Comparison of ENCODE assay signal across 7 cellular contexts in the genomic region with DNA sequence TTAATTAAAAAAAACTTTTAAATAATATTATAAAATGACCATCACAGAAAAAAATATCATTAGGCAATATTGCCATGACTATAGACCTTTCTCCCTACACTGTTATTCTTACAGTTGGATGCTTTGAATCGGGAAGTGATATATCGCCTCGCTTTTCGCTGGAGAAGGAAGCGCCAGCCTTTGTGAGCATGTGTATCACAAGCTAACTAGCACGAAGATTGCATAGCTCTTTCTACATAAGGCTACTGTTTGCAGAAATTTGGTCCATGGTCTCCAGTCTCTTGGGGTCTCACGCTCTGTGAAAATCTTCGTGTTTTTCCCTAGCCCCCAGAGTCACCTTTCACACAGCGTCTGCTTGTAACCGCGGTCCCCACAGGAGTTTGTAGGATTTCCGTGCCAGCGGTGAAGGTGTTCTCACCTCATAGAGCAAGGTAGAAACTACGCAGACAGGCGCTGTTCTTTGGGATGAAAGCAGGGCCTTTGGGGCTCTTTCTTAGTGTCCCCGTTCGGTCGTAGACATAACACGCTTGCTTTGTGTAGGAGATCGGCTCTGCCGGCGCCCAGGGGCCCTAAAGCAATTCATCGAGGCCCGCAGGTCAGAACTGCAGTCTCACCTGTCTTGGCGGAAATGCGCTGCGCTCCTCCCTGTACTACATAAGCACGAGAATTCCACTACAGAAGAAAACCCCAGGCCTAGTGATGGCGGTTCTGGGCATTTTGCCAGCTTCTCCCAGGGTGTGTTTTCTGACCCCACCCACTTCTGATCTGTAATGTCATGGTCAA.
DNase-seq lines count a peak whose midpoint lies in the region; ATAC-seq, FAIRE-seq and TF ChIP-seq lines count a peak whose summit lies in the region.
"Not testable (repeated sequence)": the region's sequence is repeated elsewhere in the genome, so short reads cannot be mapped to it uniquely, and the experiment has no call there.

No MANE protein-coding gene starts in this region.

- H3K4me3 Mint-ChIP-seq in T-helper 2 cell treated with Interferon-gamma antibody and Interleukin-4, amounts not matched to agents 5 μg/mL and 100 μg/mL, for 36 hours = peak overlapping the region; percentile 26
- H3K4me3 Mint-ChIP-seq in activated naive CD4-positive, alpha-beta T cell treated with anti-CD3 and anti-CD28 coated beads, Interleukin-2, amount 50 U/mL, for 24 hours = peak overlapping the region; percentile 33
- H3K4me3 Mint-ChIP-seq in effector memory CD8-positive, alpha-beta T cell = not testable (repeated sequence)

- not testable (repeated sequence) for DNase-seq in H54 (ENCODE audit: insufficient read length, low spot score); T-helper 2 cell treated with Interferon-gamma antibody and Interleukin-4, amounts not matched to agents 5 μg/mL and 100 μg/mL, for 36 hours (ENCODE audit: low spot score)
- peak; percentile 33 for DNase-seq in activated T-cell treated with anti-CD3 and anti-CD28 coated beads, Interleukin-2, amount 50 U/mL, for 1 hour
- peak in 2 of 3 experiments; percentile 4 to 12 for DNase-seq in effector memory CD8-positive, alpha-beta T cell
- DNase-seq in left kidney (ENCODE audit: low read depth, low spot score) = peak; percentile 25
- DNase-seq in stimulated activated CD8-positive, alpha-beta memory T cell treated with anti-CD3 and anti-CD28 coated beads, Interleukin-12 subunit alpha, Interleukin-12 subunit beta, amount 100 ng/mL, for 4 hours (ENCODE audit: low read depth) = peak; percentile 0

- peak; percentile 65 for ATAC-seq in effector memory CD8-positive, alpha-beta T cell (replicated peaks)

- not testable (repeated sequence) for H3K27ac Mint-ChIP-seq in T-helper 2 cell treated with Interferon-gamma antibody and Interleukin-4, amounts not matched to agents 5 μg/mL and 100 μg/mL, for 36 hours; activated naive CD4-positive, alpha-beta T cell treated with anti-CD3 and anti-CD28 coated beads, Interleukin-2, amount 50 U/mL, for 24 hours; effector memory CD8-positive, alpha-beta T cell

- H3K4me1 Mint-ChIP-seq in T-helper 2 cell treated with Interferon-gamma antibody and Interleukin-4, amounts not matched to agents 5 μg/mL and 100 μg/mL, for 36 hours (ENCODE audit: low read depth); activated naive CD4-positive, alpha-beta T cell treated with anti-CD3 and anti-CD28 coated beads, Interleukin-2, amount 50 U/mL, for 24 hours; effector memory CD8-positive, alpha-beta T cell (ENCODE audit: low read depth in 2 of 2): not testable (repeated sequence)

- FAIRE-seq in H54 (lab: Jason Lieb, UNC) = peak; percentile 89

- H3K27me3 Mint-ChIP-seq in T-helper 2 cell treated with Interferon-gamma antibody and Interleukin-4, amounts not matched to agents 5 μg/mL and 100 μg/mL, for 36 hours (ENCODE audit: low read depth); activated naive CD4-positive, alpha-beta T cell treated with anti-CD3 and anti-CD28 coated beads, Interleukin-2, amount 50 U/mL, for 24 hours; effector memory CD8-positive, alpha-beta T cell: not testable (repeated sequence)

- TF ChIP-seq POLR2A in H54 (IDR thresholded peaks at IDR 0.05; ENCODE audit: low read depth, low read length) = not testable (repeated sequence)

- not testable (repeated sequence) for H3K36me3 Mint-ChIP-seq in T-helper 2 cell treated with Interferon-gamma antibody and Interleukin-4, amounts not matched to agents 5 μg/mL and 100 μg/mL, for 36 hours (ENCODE audit: low read depth); activated naive CD4-positive, alpha-beta T cell treated with anti-CD3 and anti-CD28 coated beads, Interleukin-2, amount 50 U/mL, for 24 hours; effector memory CD8-positive, alpha-beta T cell (ENCODE audit: insufficient read depth)

- H3K9me3 Mint-ChIP-seq in T-helper 2 cell treated with Interferon-gamma antibody and Interleukin-4, amounts not matched to agents 5 μg/mL and 100 μg/mL, for 36 hours; activated naive CD4-positive, alpha-beta T cell treated with anti-CD3 and anti-CD28 coated beads, Interleukin-2, amount 50 U/mL, for 24 hours; effector memory CD8-positive, alpha-beta T cell: not testable (repeated sequence)
